ENCODE assay signal across 37 cellular contexts in genomic region chr3:139517321-139517720, GRCh38. TPM values are rescaled to one million over a fixed set of nuclear protein-coding genes. Genes with fewer than 3 reads are reported as not detected.
"Had no signal": no experiment of that assay in that cellular context is flagged by ENCODE, and none has a peak within 500 bp of the region (broad histone marks: within the 10 kb centered on the region; RNA-seq: fewer than 3 reads in every experiment).

No MANE protein-coding gene starts in this region.

- H3K9me3 Mint-ChIP-seq: activated B cell treated with CpG ODN at 0.5 μM for 24 hours; activated CD4-positive, alpha-beta memory T cell treated with anti-CD3 and anti-CD28 coated beads, Interleukin-2, amount 10 ng/mL, durations not matched to agents 7 days and 5 days; activated naive CD4-positive, alpha-beta T cell treated with anti-CD3 and anti-CD28 coated beads, Interleukin-2, amount 10 ng/mL, durations not matched to agents 7 days and 5 days; activated naive CD4-positive, alpha-beta T cell treated with anti-CD3 and anti-CD28 coated beads, Interleukin-2, amount 50 U/mL, for 72 hours; activated naive CD8-positive, alpha-beta T cell treated with anti-CD3 and anti-CD28 coated beads, Interleukin-2, amount 10 ng/mL, durations not matched to agents 7 days and 5 days; activated T-cell treated with anti-CD3 and anti-CD28 coated beads, Interleukin-2, amount 50 U/mL, for 24 hours; activated T-cell treated with anti-CD3 and anti-CD28 coated beads, Interleukin-2, amount 50 U/mL, for 72 hours; central memory CD8-positive, alpha-beta T cell; effector memory CD8-positive, alpha-beta T cell; T-cell; T-helper 1 cell treated with Interleukin-12 subunit alpha and Interleukin-12 subunit beta and Interleukin-4 antibody, amounts not matched to agents 30 μg/mL and 1 μg/mL, for 36 hours had no signal

- H3K4me3 Mint-ChIP-seq: activated B cell treated with CpG ODN at 0.5 μM for 24 hours; activated CD4-positive, alpha-beta memory T cell treated with anti-CD3 and anti-CD28 coated beads, Interleukin-2, amount 10 ng/mL, durations not matched to agents 7 days and 5 days; activated naive CD4-positive, alpha-beta T cell treated with anti-CD3 and anti-CD28 coated beads, Interleukin-2, amount 10 ng/mL, durations not matched to agents 7 days and 5 days; activated naive CD8-positive, alpha-beta T cell treated with anti-CD3 and anti-CD28 coated beads, Interleukin-2, amount 10 ng/mL, durations not matched to agents 7 days and 5 days; activated T-cell treated with anti-CD3 and anti-CD28 coated beads, Interleukin-2, amount 50 U/mL, for 24 hours; activated T-cell treated with anti-CD3 and anti-CD28 coated beads, Interleukin-2, amount 50 U/mL, for 72 hours; central memory CD8-positive, alpha-beta T cell; effector memory CD8-positive, alpha-beta T cell; T-cell; T-helper 1 cell treated with Interleukin-12 subunit alpha and Interleukin-12 subunit beta and Interleukin-4 antibody, amounts not matched to agents 30 μg/mL and 1 μg/mL, for 36 hours had no signal

- H3K27me3 Mint-ChIP-seq: activated B cell treated with CpG ODN at 0.5 μM for 24 hours; activated CD4-positive, alpha-beta memory T cell treated with anti-CD3 and anti-CD28 coated beads, Interleukin-2, amount 10 ng/mL, durations not matched to agents 7 days and 5 days; activated naive CD8-positive, alpha-beta T cell treated with anti-CD3 and anti-CD28 coated beads, Interleukin-2, amount 10 ng/mL, durations not matched to agents 7 days and 5 days; activated T-cell treated with anti-CD3 and anti-CD28 coated beads, Interleukin-2, amount 50 U/mL, for 24 hours; T-cell had no signal

- H3K4me1 Mint-ChIP-seq: activated B cell treated with CpG ODN at 0.5 μM for 24 hours; activated CD4-positive, alpha-beta memory T cell treated with anti-CD3 and anti-CD28 coated beads, Interleukin-2, amount 10 ng/mL, durations not matched to agents 7 days and 5 days; activated naive CD4-positive, alpha-beta T cell treated with anti-CD3 and anti-CD28 coated beads, Interleukin-2, amount 10 ng/mL, durations not matched to agents 7 days and 5 days; activated naive CD8-positive, alpha-beta T cell treated with anti-CD3 and anti-CD28 coated beads, Interleukin-2, amount 10 ng/mL, durations not matched to agents 7 days and 5 days; central memory CD8-positive, alpha-beta T cell; T-cell had no signal

- H3K27ac Mint-ChIP-seq: activated B cell treated with CpG ODN at 0.5 μM for 24 hours; activated CD4-positive, alpha-beta memory T cell treated with anti-CD3 and anti-CD28 coated beads, Interleukin-2, amount 10 ng/mL, durations not matched to agents 7 days and 5 days; activated naive CD4-positive, alpha-beta T cell treated with anti-CD3 and anti-CD28 coated beads, Interleukin-2, amount 10 ng/mL, durations not matched to agents 7 days and 5 days; activated naive CD4-positive, alpha-beta T cell treated with anti-CD3 and anti-CD28 coated beads, Interleukin-2, amount 50 U/mL, for 72 hours; activated naive CD8-positive, alpha-beta T cell treated with anti-CD3 and anti-CD28 coated beads, Interleukin-2, amount 10 ng/mL, durations not matched to agents 7 days and 5 days; activated T-cell treated with anti-CD3 and anti-CD28 coated beads, Interleukin-2, amount 50 U/mL, for 24 hours; activated T-cell treated with anti-CD3 and anti-CD28 coated beads, Interleukin-2, amount 50 U/mL, for 72 hours; effector memory CD8-positive, alpha-beta T cell; T-cell; T-helper 1 cell treated with Interleukin-12 subunit alpha and Interleukin-12 subunit beta and Interleukin-4 antibody, amounts not matched to agents 30 μg/mL and 1 μg/mL, for 36 hours had no signal

- H3K36me3 Mint-ChIP-seq: activated naive CD4-positive, alpha-beta T cell treated with anti-CD3 and anti-CD28 coated beads, Interleukin-2, amount 10 ng/mL, durations not matched to agents 7 days and 5 days; activated naive CD4-positive, alpha-beta T cell treated with anti-CD3 and anti-CD28 coated beads, Interleukin-2, amount 50 U/mL, for 72 hours; activated naive CD8-positive, alpha-beta T cell treated with anti-CD3 and anti-CD28 coated beads, Interleukin-2, amount 10 ng/mL, durations not matched to agents 7 days and 5 days; T-cell had no signal

- ATAC-seq: activated CD4-positive, CD25-positive, alpha-beta regulatory T cell treated with anti-CD3 and anti-CD28 coated beads, Interleukin-2, amount 50 U/mL, for 24 hours; activated naive CD4-positive, alpha-beta T cell treated with anti-CD3 and anti-CD28 coated beads, Interleukin-2, amount 50 U/mL, for 72 hours; activated T-cell treated with anti-CD3 and anti-CD28 coated beads, Interleukin-2, amount 50 U/mL, for 72 hours; effector memory CD8-positive, alpha-beta T cell; gastroesophageal sphincter; T-cell had no signal

- DNase-seq: activated B cell treated with CpG ODN at 0.5 μM for 24 hours; activated CD4-positive, alpha-beta T cell treated with anti-CD3 and anti-CD28 coated beads for 48 hours; activated CD8-positive, alpha-beta memory T cell treated with anti-CD3 and anti-CD28 coated beads, Interleukin-2, amount 50 U/mL, for 48 hours; activated gamma-delta T cell; activated naive CD4-positive, alpha-beta T cell; activated naive CD4-positive, alpha-beta T cell treated with anti-CD3 and anti-CD28 coated beads, Interleukin-2, amount 10 ng/mL, durations not matched to agents 7 days and 5 days; activated naive CD8-positive, alpha-beta T cell treated with anti-CD3 and anti-CD28 coated beads, Interleukin-2, amount 10 ng/mL, durations not matched to agents 7 days and 5 days; activated T-cell treated with anti-CD3 and anti-CD28 coated beads for 4 hours; activated T-cell treated with anti-CD3 and anti-CD28 coated beads, Interleukin-2, amount 50 U/mL, for 24 hours; activated T-cell treated with anti-CD3 and anti-CD28 coated beads, Interleukin-2, amount 50 U/mL, for 72 hours; amniotic stem cell; brain microvascular endothelial cell; cortex of kidney; dermis blood vessel endothelial cell; effector CD4-positive, alpha-beta T cell; effector memory CD8-positive, alpha-beta T cell; erythroblast; esophagus squamous epithelium; foreskin melanocyte; SW 1271; T-cell; T-helper 9 cell; WERI-Rb-1 had no signal

RNA-seq across cellular contexts. Expression of gene RBP1, which starts 22.2 kb away (rescaled TPM):
- total RNA-seq: activated B cell treated with CpG ODN at 0.5 μM for 24 hours; activated CD4-positive, alpha-beta memory T cell treated with anti-CD3 and anti-CD28 coated beads, Interleukin-2, amount 10 ng/mL, durations not matched to agents 7 days and 5 days; activated naive CD4-positive, alpha-beta T cell treated with anti-CD3 and anti-CD28 coated beads, Interleukin-2, amount 50 U/mL, for 72 hours; activated naive CD8-positive, alpha-beta T cell treated with anti-CD3 and anti-CD28 coated beads, Interleukin-2, amount 10 ng/mL, durations not matched to agents 7 days and 5 days; activated T-cell treated with anti-CD3 and anti-CD28 coated beads, Interleukin-2, amount 50 U/mL, for 72 hours; T-helper 2 cell treated with Interferon-gamma antibody and Interleukin-4, amounts not matched to agents 100 ng/mL and 5 ng/mL, for 36 hours had no signal

RNA-seq across cellular contexts. Expression of gene RBP2, which starts 41.0 kb away (rescaled TPM):
- total RNA-seq: activated B cell treated with CpG ODN at 0.5 μM for 24 hours; activated CD4-positive, alpha-beta memory T cell treated with anti-CD3 and anti-CD28 coated beads, Interleukin-2, amount 10 ng/mL, durations not matched to agents 7 days and 5 days; activated naive CD4-positive, alpha-beta T cell treated with anti-CD3 and anti-CD28 coated beads, Interleukin-2, amount 50 U/mL, for 72 hours; activated naive CD8-positive, alpha-beta T cell treated with anti-CD3 and anti-CD28 coated beads, Interleukin-2, amount 10 ng/mL, durations not matched to agents 7 days and 5 days; activated T-cell treated with anti-CD3 and anti-CD28 coated beads, Interleukin-2, amount 50 U/mL, for 72 hours; astrocyte; bronchial epithelial cell; cardiac septum; cerebellum; dermis blood vessel endothelial cell; esophagus squamous epithelium; fibroblast of lung; fibroblast of villous mesenchyme; gastroesophageal sphincter; glomerular endothelial cell; T-cell; T-helper 2 cell treated with Interferon-gamma antibody and Interleukin-4, amounts not matched to agents 100 ng/mL and 5 ng/mL, for 36 hours had no signal
